In the genomic region with DNA sequence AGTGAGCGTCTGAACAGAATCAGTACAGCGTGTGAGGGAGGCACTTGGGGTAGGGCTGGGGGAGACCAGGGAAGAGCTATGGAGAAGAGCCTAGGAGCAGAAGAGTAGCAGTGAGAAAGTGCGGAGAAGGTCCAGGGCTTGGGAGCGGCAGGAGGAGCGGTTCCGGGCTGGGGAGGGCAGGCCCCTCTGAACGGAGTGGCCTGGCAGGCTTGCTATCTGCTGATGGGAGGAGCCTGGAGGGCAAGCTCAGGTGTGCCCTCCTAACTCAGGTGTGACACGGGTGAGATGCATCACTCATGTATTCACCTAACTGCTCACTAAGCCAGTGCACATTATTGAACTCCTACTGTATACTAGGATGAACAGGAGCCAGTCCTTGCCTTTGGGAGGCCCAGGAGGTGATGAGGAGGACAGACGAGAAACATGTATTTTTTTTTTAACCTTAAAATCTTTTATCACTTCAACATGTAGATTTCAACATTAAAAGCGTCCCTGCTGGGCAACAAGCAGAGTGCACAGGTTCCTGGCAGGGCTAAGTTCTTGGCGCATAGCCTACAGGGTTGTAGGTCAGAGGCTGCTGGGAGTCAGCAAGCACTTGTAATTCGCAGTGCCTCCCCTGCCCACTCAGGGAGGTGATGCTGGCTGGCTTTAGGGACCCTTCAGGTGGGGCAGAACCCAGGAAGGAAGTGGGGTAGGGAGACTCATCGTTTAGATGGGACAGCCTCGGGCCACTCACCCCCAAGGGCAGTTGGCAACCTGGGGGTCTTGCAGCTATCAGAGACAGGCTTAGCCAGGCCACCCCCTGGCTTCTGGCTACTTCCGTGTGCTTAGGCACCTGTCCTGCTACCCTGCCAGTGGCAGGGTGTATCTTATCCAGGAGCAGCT, we compare ENCODE assay signal across 15 cellular contexts. TPM values are rescaled to one million over a fixed set of nuclear protein-coding genes. Genes with fewer than 3 reads are reported as not detected.
DNase-seq lines count a peak whose midpoint lies in the region; ATAC-seq and TF ChIP-seq lines count a peak whose summit lies in the region.
"Had no signal": no experiment of that assay in that cellular context is flagged by ENCODE, and none has a peak within 500 bp of the region (broad histone marks: within the 10 kb centered on the region; RNA-seq: fewer than 3 reads in every experiment).

No MANE protein-coding gene starts in this region.

- H3K9me3 ChIP-seq in prostate gland (no peaks in the 10 kb centered on the region), MG63 (no peaks in the 10 kb centered on the region)

- H3K27ac ChIP-seq in ACC112 (ENCODE audit: low read depth, low read length), result peak overlapping the region; percentile 38; the same call in 1 of the 2 replicates
- peak overlapping the region; percentile 72 to 80 for H3K27ac ChIP-seq in prostate gland
- H3K27ac ChIP-seq: RWPE1 had no signal

- H3K36me3 ChIP-seq in ACC112 (ENCODE audit: insufficient read depth, low read length) (no peaks in the 10 kb centered on the region), prostate gland (no peaks in the 10 kb centered on the region), MG63 (no peaks in the 10 kb centered on the region)

- H3K27ac Mint-ChIP-seq in glutamatergic neuron (ENCODE audit: unreplicated experiment), result peak overlapping the region; percentile 10
- H3K27ac Mint-ChIP-seq: activated naive CD8-positive, alpha-beta T cell; progenitor cell of endocrine pancreas had no signal

- intact Hi-C loops in prostate gland (cut with DNase I), result loop anchor here (5.0 kb wide), 2 partner anchors 40 to 55 kb away; a partner anchor contains a TSS

- H3K4me3 ChIP-seq in ACC112 (ENCODE audit: low read depth, low read length) (no peak overlapping the region), prostate gland (no peak overlapping the region), MG63 (no peak overlapping the region)

- no peak for TF ChIP-seq CTCF in glutamatergic neuron (IDR thresholded peaks at IDR 0.05; ENCODE audit: partially characterized antibody, unreplicated experiment)
- TF ChIP-seq CTCF in prostate gland (IDR thresholded peaks at IDR 0.05), result no peak

- H2AFZ ChIP-seq in ACC112 (ENCODE audit: low read length, unreplicated experiment), result no peak overlapping the region

- no peak overlapping the region for H3K4me3 Mint-ChIP-seq in glutamatergic neuron (ENCODE audit: unreplicated experiment)
- H3K4me3 Mint-ChIP-seq: activated naive CD8-positive, alpha-beta T cell had no signal

- no peak for TF ChIP-seq POLR2A in prostate gland (IDR thresholded peaks at IDR 0.05)

- peaks cover 2% of the 10 kb centered on the region for H3K9me3 Mint-ChIP-seq in glutamatergic neuron (ENCODE audit: unreplicated experiment)

- DNase-seq in NCI-H2196 treated with DMSO at 0.1 percent for 48 hours (lab: John Stamatoyannopoulos, UW; ENCODE audit: unreplicated experiment) (peak; percentile 58), glutamatergic neuron (no peak), prostate gland (ENCODE audit: low spot score) (no peak), MG63 (no peak), islet precursor cell (no peak)
- DNase-seq: DND-41, NCI-H2227 treated with DMSO at 0.1 percent for 48 hours, T1000, trophoblast cell had no signal

- ATAC-seq in HG02763 (IDR thresholded peaks at IDR 0.05; ENCODE audit: unreplicated experiment) (no peak), HG03457 (IDR thresholded peaks at IDR 0.05; ENCODE audit: unreplicated experiment) (no peak)

- no peaks in the 10 kb centered on the region for H3K36me3 Mint-ChIP-seq in glutamatergic neuron (ENCODE audit: unreplicated experiment)
- H3K36me3 Mint-ChIP-seq: activated naive CD8-positive, alpha-beta T cell had no signal

- 62% methylated on average over 15 of the region's 15 CpGs for WGBS in prostate gland

- H3K27me3 ChIP-seq in ACC112 (ENCODE audit: insufficient read depth, low read length) (peaks cover 63% of the 10 kb centered on the region), prostate gland (replicated peaks; ENCODE audit: insufficient read depth) (no peaks in the 10 kb centered on the region), MG63 (peaks cover 3% of the 10 kb centered on the region; the same call in 1 of the 2 replicates)

- H3K27me3 Mint-ChIP-seq in glutamatergic neuron (ENCODE audit: unreplicated experiment), result peaks cover 4% of the 10 kb centered on the region
- H3K27me3 Mint-ChIP-seq: progenitor cell of endocrine pancreas had no signal

- H3K79me2 ChIP-seq in ACC112 (ENCODE audit: control insufficient read depth, insufficient read depth, low read length, unreplicated experiment), result no peaks in the 10 kb centered on the region

- peaks cover 9% of the 10 kb centered on the region for H3K4me1 Mint-ChIP-seq in glutamatergic neuron (ENCODE audit: low read depth, unreplicated experiment)

- H3K4me1 ChIP-seq in ACC112 (ENCODE audit: control insufficient read depth, insufficient read depth, low read length, unreplicated experiment) (peaks cover 11% of the 10 kb centered on the region), prostate gland (replicated peaks) (no peaks in the 10 kb centered on the region)

RNA-seq across cellular contexts. Expression of a gene that starts 55.5 kb away (rescaled TPM):
- total RNA-seq in glutamatergic neuron (ENCODE audit: unreplicated experiment), result 0.64 TPM
- total RNA-seq in prostate gland, result 1 to 10 TPM; 7.0 to 8.0 TPM
- 0.47 TPM in 1 of 2 replicates, not detected in the other for total RNA-seq in MG63 (2014; rRNA removed; shearing (Covaris generic); ENCODE audit: low replicate concordance)
